ENCODE assay signal across 19 cellular contexts in the genomic region with DNA sequence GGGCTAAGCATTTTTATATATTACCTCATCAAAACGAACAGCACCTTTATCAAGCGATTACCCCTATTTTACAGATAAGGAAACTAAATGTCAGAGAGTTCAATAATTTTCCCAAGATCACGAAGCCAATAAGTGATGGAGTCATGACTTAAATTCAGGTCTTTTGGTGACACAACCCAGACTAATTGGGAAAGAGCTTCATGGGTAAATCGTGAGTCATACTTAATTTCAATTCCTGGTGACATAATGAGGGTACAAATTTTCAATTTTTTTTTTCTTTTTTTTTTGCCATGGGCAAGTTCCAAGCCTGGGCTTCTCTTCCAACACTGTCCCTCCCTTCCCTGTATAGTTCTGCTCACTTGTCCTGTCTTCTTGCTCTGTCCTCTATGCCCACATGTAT. TPM values are rescaled to one million over a fixed set of nuclear protein-coding genes. Genes with fewer than 3 reads are reported as not detected.
DNase-seq lines count a peak whose midpoint lies in the region; ATAC-seq, FAIRE-seq and TF ChIP-seq lines count a peak whose summit lies in the region.
"Had no signal": no experiment of that assay in that cellular context is flagged by ENCODE, and none has a peak within 500 bp of the region (broad histone marks: within the 10 kb centered on the region; RNA-seq: fewer than 3 reads in every experiment).

No MANE protein-coding gene starts in this region.

- no peaks in the 10 kb centered on the region for H3K79me2 ChIP-seq in OCI-LY3 (ENCODE audit: low read length)

- POLR2A ChIA-PET in CD4-positive, alpha-beta memory T cell (lab: Charles Lee; ENCODE audit: partially characterized antibody), result interaction anchor here (0.6 to 13.4 kb wide), 9 partner anchors 15 to 371 kb away, joined by 3 to 158 read pairs (median 24); a partner anchor contains a TSS

- no peak for TF ChIP-seq CTCF in OCI-LY3 (IDR thresholded peaks at IDR 0.05; ENCODE audit: low read depth, low read length)
- no peak for TF ChIP-seq CTCF in bronchial epithelial cell (IDR thresholded peaks at IDR 0.05; ENCODE audit: insufficient read depth, low read length, severe bottlenecking)
- no peak for TF ChIP-seq CTCF in heart right ventricle (IDR thresholded peaks at IDR 0.05)

- H3K27me3 ChIP-seq in CD4-positive, alpha-beta memory T cell (ENCODE audit: insufficient read depth, low read length), result no peaks in the 10 kb centered on the region
- H3K27me3 ChIP-seq in OCI-LY3 (ENCODE audit: low read depth, low read length) (peaks cover 23% of the 10 kb centered on the region), bronchial epithelial cell (ENCODE audit: control insufficient read depth, insufficient read depth, low read length) (no peaks in the 10 kb centered on the region), heart right ventricle (peaks cover 0 to 5% (median 0%) of the 10 kb centered on the region in 7 donors)
- H3K27me3 ChIP-seq: right atrium auricular region had no signal

- CTCF ChIA-PET in CD4-positive, alpha-beta memory T cell (lab: Charles Lee; ENCODE audit: partially characterized antibody), result interaction anchor here (1.0 to 12.2 kb wide), 9 partner anchors 8 to 110 kb away, joined by 3 to 351 read pairs (median 6); a partner anchor contains a TSS

- peak overlapping the region; percentile 35; the same call in 1 of the 2 replicates for H3K9ac ChIP-seq in OCI-LY3 (ENCODE audit: low read length)
- H3K9ac ChIP-seq: SK-N-SH had no signal

- no peaks in the 10 kb centered on the region for H3K9me3 ChIP-seq in CD4-positive, alpha-beta memory T cell (ENCODE audit: control insufficient read depth in 1 of 2, low read length in 2 of 2)
- H3K9me3 ChIP-seq in OCI-LY3 (ENCODE audit: insufficient read depth, low read length), result no peaks in the 10 kb centered on the region
- no peaks in the 10 kb centered on the region for H3K9me3 ChIP-seq in heart right ventricle
- H3K9me3 ChIP-seq: right atrium auricular region, SK-N-SH, transverse colon had no signal

- H3K4me3 ChIP-seq in CD4-positive, alpha-beta memory T cell (ENCODE audit: low read length in 2 of 2), result no peak overlapping the region
- H3K4me3 ChIP-seq in OCI-LY3 (ENCODE audit: low read length), result peak overlapping the region; percentile 27; the same call in 1 of the 2 replicates
- H3K4me3 ChIP-seq in bronchial epithelial cell (ENCODE audit: low read depth, low read length), result no peak overlapping the region
- H3K4me3 ChIP-seq in heart right ventricle, result no peak overlapping the region
- H3K4me3 ChIP-seq: lung, right atrium auricular region, transverse colon had no signal

- FAIRE-seq in bronchial epithelial cell (lab: Jason Lieb, UNC), result no peak
- FAIRE-seq: D721Med, frontal cortex had no signal

- peaks cover 0 to 4% (median 0%) of the 10 kb centered on the region in 8 donors for H3K9me3 Mint-ChIP-seq in CD4-positive, alpha-beta memory T cell
- H3K9me3 Mint-ChIP-seq: neural crest cell had no signal

- H3K4me1 Mint-ChIP-seq in CD4-positive, alpha-beta memory T cell, result peaks cover 48 to 86% (median 69%) of the 10 kb centered on the region in 4 donors

- H3K27ac Mint-ChIP-seq in CD4-positive, alpha-beta memory T cell, result peak overlapping the region; percentile 89 to 99 (median 97)

- H3K4me1 ChIP-seq in CD4-positive, alpha-beta memory T cell (ENCODE audit: insufficient read depth, low read length), result peaks cover 63% of the 10 kb centered on the region
- peaks cover 83% of the 10 kb centered on the region for H3K4me1 ChIP-seq in OCI-LY3 (ENCODE audit: low read length)
- peaks cover 0 to 39% (median 0%) of the 10 kb centered on the region in 9 donors for H3K4me1 ChIP-seq in heart right ventricle
- H3K4me1 ChIP-seq: right atrium auricular region had no signal

- H3K27ac ChIP-seq in CD4-positive, alpha-beta memory T cell (ENCODE audit: low read depth, low read length), result peak overlapping the region; percentile 67
- H3K27ac ChIP-seq in OCI-LY3 (ENCODE audit: low read length), result peak overlapping the region; percentile 62
- peak overlapping the region in 1 of 10 donors; percentile 75 for H3K27ac ChIP-seq in heart right ventricle
- H3K27ac ChIP-seq: 22Rv1, right atrium auricular region had no signal

- H2AFZ ChIP-seq in OCI-LY3 (ENCODE audit: low read depth, low read length), result no peak overlapping the region

- intact Hi-C loops in CD4-positive, alpha-beta memory T cell (cut with micrococcal nuclease), result loop anchor here (2.0 kb wide), 1 partner anchor 120 kb away; no protein-coding TSS in a partner anchor
- intact Hi-C loops in heart right ventricle (cut with DNase I), result loop anchor here in 5 of 10 donors (5.0 to 10.0 kb wide), 5 partner anchors 62 to 182 kb away; a partner anchor contains a TSS

- H3K36me3 Mint-ChIP-seq in CD4-positive, alpha-beta memory T cell, result no peaks in the 10 kb centered on the region

- peak; percentile 36 to 69 for DNase-seq in NOMO-1 (lab: John Stamatoyannopoulos, UW; ENCODE audit: unreplicated experiment in 2 of 2)
- no peak for DNase-seq in NOMO-1 treated with dmso at 0.1 percent for 144 hours (lab: John Stamatoyannopoulos, UW; ENCODE audit: unreplicated experiment)
- no peak for DNase-seq in CD4-positive, alpha-beta memory T cell
- peak; percentile 47 for DNase-seq in bronchial epithelial cell (ENCODE audit: low read depth)
- no peak for DNase-seq in ureter (ENCODE audit: low spot score)
- DNase-seq in heart right ventricle, result no peak
- DNase-seq: NCI-H1092 treated with DMSO at 0.1 percent for 48 hours, NCI-H2171 treated with DMSO at 0.1 percent for 48 hours, SK-N-SH had no signal

- H4K20me1 ChIP-seq in OCI-LY3 (ENCODE audit: insufficient read depth, low read length), result no peaks in the 10 kb centered on the region

- peak overlapping the region; percentile 59 for H3K4me2 ChIP-seq in OCI-LY3 (ENCODE audit: low read length)
- H3K4me2 ChIP-seq: SK-N-SH had no signal

- H3K27me3 Mint-ChIP-seq in CD4-positive, alpha-beta memory T cell, result no peaks in the 10 kb centered on the region

- ATAC-seq in HG03520 (IDR thresholded peaks at IDR 0.05; ENCODE audit: unreplicated experiment), result no peak
- ATAC-seq in heart right ventricle, result no peak

- 90% methylated on average over 4 of the region's 4 CpGs for WGBS in heart right ventricle, 2 donors

- H3K4me3 Mint-ChIP-seq in CD4-positive, alpha-beta memory T cell, result peak overlapping the region in 5 of 8 donors; percentile 26 to 74 (median 57)
- H3K4me3 Mint-ChIP-seq: neural crest cell had no signal

- no peaks in the 10 kb centered on the region for H3K36me3 ChIP-seq in CD4-positive, alpha-beta memory T cell (ENCODE audit: insufficient read depth, low read length)
- H3K36me3 ChIP-seq in OCI-LY3 (replicated peaks; ENCODE audit: low read depth, low read length) (peaks cover 9% of the 10 kb centered on the region), bronchial epithelial cell (ENCODE audit: control insufficient read depth, insufficient read depth, low read length) (no peaks in the 10 kb centered on the region), heart right ventricle (no peaks in the 10 kb centered on the region)
- H3K36me3 ChIP-seq: right atrium auricular region, transverse colon had no signal

RNA-seq across cellular contexts. Expression of a gene that starts 30.1 kb away (rescaled TPM):
- under 1 TPM; 0.28 to 0.32 TPM for total RNA-seq in CD4-positive, alpha-beta memory T cell
- under 1 TPM; 0.11 to 0.34 TPM for polyA plus RNA-seq in CD4-positive, alpha-beta memory T cell
- total RNA-seq in bronchial epithelial cell (not detected in 2 replicates), ureter (0.68 TPM), heart right ventricle (1 to 10 TPM in 3 of 10 donors, under 1 TPM in 5, not detected in 2; 0.25 to 2.6 (median 0.74) TPM)
- 1 to 10 TPM in 1 of 2 donors, under 1 TPM in 1; 0.81 to 1.1 TPM for polyA plus RNA-seq in heart right ventricle
- total RNA-seq: HT-29, neural crest cell had no signal
- polyA plus RNA-seq: SK-N-SH had no signal

RNA-seq across cellular contexts. Expression of a gene that starts 31.8 kb away (rescaled TPM):
- not detected for total RNA-seq in CD4-positive, alpha-beta memory T cell
- polyA plus RNA-seq in CD4-positive, alpha-beta memory T cell, result not detected
- total RNA-seq in bronchial epithelial cell (0.13 TPM in 1 of 2 replicates, not detected in the other), ureter (not detected), heart right ventricle (not detected)
- not detected for polyA plus RNA-seq in heart right ventricle
- total RNA-seq: frontal cortex, HT-29, neural crest cell, right atrium auricular region, transverse colon had no signal
- polyA plus RNA-seq: SK-N-SH had no signal

Comparison
In these comparisons a context has a peak if more than half of its experiments do, and no peak if none do; other contexts are left out.
1. DNase-seq: peak in NOMO-1 (2 of 2) and bronchial epithelial cell (single experiment); none in NOMO-1 treated with dmso at 0.1 percent for 144 hours (single experiment), CD4-positive, alpha-beta memory T cell (0 of 5), ureter (single experiment) and heart right ventricle (0 of 2).